Comparison of ENCODE assay signal across 20 cellular contexts in the genomic region with DNA sequence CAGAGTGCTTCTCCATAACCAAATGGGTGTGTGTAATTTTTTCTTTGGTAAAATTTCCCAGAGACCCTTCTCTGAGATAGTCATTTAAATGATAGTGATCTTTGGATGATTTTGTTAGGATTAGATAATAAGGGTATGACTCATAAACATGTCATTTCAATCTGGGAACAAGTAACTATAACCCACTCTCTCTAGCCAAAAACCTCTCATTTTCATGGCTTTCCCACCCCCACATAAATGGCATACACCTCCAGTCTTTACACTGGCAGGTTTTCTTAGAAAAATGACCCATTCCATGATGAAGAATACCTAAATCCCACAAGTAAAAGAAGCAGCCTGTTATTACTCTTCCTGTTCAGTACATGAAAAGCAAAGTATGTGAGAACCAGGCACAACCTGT.
"Had no signal": no experiment of that assay in that cellular context is flagged by ENCODE, and none has a peak within 500 bp of the region (broad histone marks: within the 10 kb centered on the region; RNA-seq: fewer than 3 reads in every experiment).

No MANE protein-coding gene starts in this region.

- H3K27ac Mint-ChIP-seq: activated CD4-positive, alpha-beta T cell treated with anti-CD3 and anti-CD28 coated beads, Interleukin-2, amount 10 ng/mL, durations not matched to agents 7 days and 5 days; activated naive CD8-positive, alpha-beta T cell treated with anti-CD3 and anti-CD28 coated beads for 36 hours; activated T-helper 1 cell treated with anti-CD3 and anti-CD28 coated beads, Interleukin-12 subunit alpha, Interleukin-12 subunit beta, Interleukin-2, Interleukin-4 antibody, amounts not matched to agents 30 ng/mL and 10 ng/mL and 1 ng/mL, durations not matched to agents 14 hours and 24 hours and 36 hours; effector memory CD8-positive, alpha-beta T cell; naive B cell; neural progenitor cell; stimulated activated effector memory CD8-positive, alpha-beta T cell treated with anti-CD3 and anti-CD28 coated beads, Interleukin-12 subunit alpha, Interleukin-12 subunit beta, amount 100 ng/mL, for 72 hours; T-helper 17 cell; WTC11 had no signal

- H3K36me3 Mint-ChIP-seq: activated naive CD8-positive, alpha-beta T cell treated with anti-CD3 and anti-CD28 coated beads for 36 hours; neural progenitor cell; stimulated activated effector memory CD8-positive, alpha-beta T cell treated with anti-CD3 and anti-CD28 coated beads, Interleukin-12 subunit alpha, Interleukin-12 subunit beta, amount 100 ng/mL, for 72 hours had no signal

- H3K27me3 Mint-ChIP-seq: activated CD4-positive, alpha-beta T cell treated with anti-CD3 and anti-CD28 coated beads, Interleukin-2, amount 10 ng/mL, durations not matched to agents 7 days and 5 days; activated naive CD8-positive, alpha-beta T cell treated with anti-CD3 and anti-CD28 coated beads for 36 hours had no signal

- H3K4me1 ChIP-seq: gastroesophageal sphincter, neural progenitor cell, right lobe of liver had no signal

- DNase-seq: activated CD4-positive, alpha-beta T cell treated with anti-CD3 and anti-CD28 coated beads, Interleukin-2, amount 10 ng/mL, durations not matched to agents 7 days and 5 days; activated CD8-positive, alpha-beta memory T cell treated with anti-CD3 and anti-CD28 coated beads for 24 hours; activated naive CD8-positive, alpha-beta T cell treated with anti-CD3 and anti-CD28 coated beads for 36 hours; cerebellar nuclear complex; dermis blood vessel endothelial cell; effector memory CD8-positive, alpha-beta T cell; heart right ventricle; left cardiac atrium; naive B cell; ovary; right lobe of liver; stimulated activated CD4-positive, alpha-beta T cell treated with anti-CD3 and anti-CD28 coated beads, Interleukin-12 subunit alpha, Interleukin-12 subunit beta, amount 100 ng/mL, for 4 hours; stimulated activated CD4-positive, alpha-beta T cell treated with anti-CD3 and anti-CD28 coated beads, Interleukin-2, amount 100 ng/mL, for 24 hours; T-helper 17 cell had no signal

- ATAC-seq: effector memory CD8-positive, alpha-beta T cell; gastroesophageal sphincter; right lobe of liver; stimulated activated effector memory CD8-positive, alpha-beta T cell treated with anti-CD3 and anti-CD28 coated beads, Interleukin-12 subunit alpha, Interleukin-12 subunit beta, amount 100 ng/mL, for 72 hours; T-helper 17 cell; WTC11 had no signal

- H3K36me3 ChIP-seq: gastroesophageal sphincter, heart right ventricle, neural progenitor cell, ovary, right lobe of liver, tibial nerve had no signal

- H3K27me3 ChIP-seq: gastroesophageal sphincter, heart right ventricle, neural progenitor cell, ovary, right lobe of liver, tibial nerve had no signal

- H3K9me3 ChIP-seq: ovary, right lobe of liver, tibial nerve had no signal

- H3K4me1 Mint-ChIP-seq: activated CD4-positive, alpha-beta T cell treated with anti-CD3 and anti-CD28 coated beads, Interleukin-2, amount 10 ng/mL, durations not matched to agents 7 days and 5 days; activated naive CD8-positive, alpha-beta T cell treated with anti-CD3 and anti-CD28 coated beads for 36 hours; neural progenitor cell; stimulated activated effector memory CD8-positive, alpha-beta T cell treated with anti-CD3 and anti-CD28 coated beads, Interleukin-12 subunit alpha, Interleukin-12 subunit beta, amount 100 ng/mL, for 72 hours; T-helper 17 cell; WTC11 had no signal

- H3K4me3 ChIP-seq: gastroesophageal sphincter, heart right ventricle, neural progenitor cell, ovary, right lobe of liver, tibial nerve had no signal

- H3K27ac ChIP-seq: gastroesophageal sphincter, neural progenitor cell, ovary, right lobe of liver, tibial nerve had no signal

- H3K4me3 Mint-ChIP-seq: activated CD4-positive, alpha-beta T cell treated with anti-CD3 and anti-CD28 coated beads, Interleukin-2, amount 10 ng/mL, durations not matched to agents 7 days and 5 days; activated naive CD8-positive, alpha-beta T cell treated with anti-CD3 and anti-CD28 coated beads for 36 hours; activated T-helper 1 cell treated with anti-CD3 and anti-CD28 coated beads, Interleukin-12 subunit alpha, Interleukin-12 subunit beta, Interleukin-2, Interleukin-4 antibody, amounts not matched to agents 30 ng/mL and 10 ng/mL and 1 ng/mL, durations not matched to agents 14 hours and 24 hours and 36 hours; effector memory CD8-positive, alpha-beta T cell; naive B cell; neural progenitor cell; stimulated activated effector memory CD8-positive, alpha-beta T cell treated with anti-CD3 and anti-CD28 coated beads, Interleukin-12 subunit alpha, Interleukin-12 subunit beta, amount 100 ng/mL, for 72 hours; T-helper 17 cell; WTC11 had no signal

- H3K9me3 Mint-ChIP-seq: activated CD4-positive, alpha-beta T cell treated with anti-CD3 and anti-CD28 coated beads, Interleukin-2, amount 10 ng/mL, durations not matched to agents 7 days and 5 days; activated T-helper 1 cell treated with anti-CD3 and anti-CD28 coated beads, Interleukin-12 subunit alpha, Interleukin-12 subunit beta, Interleukin-2, Interleukin-4 antibody, amounts not matched to agents 30 ng/mL and 10 ng/mL and 1 ng/mL, durations not matched to agents 14 hours and 24 hours and 36 hours; effector memory CD8-positive, alpha-beta T cell; stimulated activated effector memory CD8-positive, alpha-beta T cell treated with anti-CD3 and anti-CD28 coated beads, Interleukin-12 subunit alpha, Interleukin-12 subunit beta, amount 100 ng/mL, for 72 hours had no signal
